Comparison of ENCODE assay signal across 2 cellular contexts in genomic region chr9:100213730-100214477, GRCh38.
TF ChIP-seq lines count a peak whose summit lies in the region.

No MANE protein-coding gene starts in this region.

TF ChIP-seq in IMR-90, 13 proteins besides CTCF, POLR2A, EP300 and RAD21:
- TF ChIP-seq BHLHE40 (IDR thresholded peaks at IDR 0.05; ENCODE audit: low read depth, low read length) (peak; percentile 6; the same call in 1 of the 2 replicates), MAFK (IDR thresholded peaks at IDR 0.05; ENCODE audit: low read depth, low read length) (no peak), CEBPB (IDR thresholded peaks at IDR 0.05; ENCODE audit: low read depth, low read length) (peak; percentile 36; the same call in 1 of the 2 replicates)

TF ChIP-seq in K562, 482 proteins besides CTCF, POLR2A, EP300 and RAD21 (continued from another document):
- TF ChIP-seq PBX2 (CRISPR knock-in tag; IDR thresholded peaks at IDR 0.05; ENCODE audit: low read depth) (no peak), PBX2 (tag; conservative IDR thresholded peaks at IDR 0.05; ENCODE audit: low read depth) (0 out of 2 replicates have a peak, but pooled peaks have one; percentile 19), HDAC6 (IDR thresholded peaks at IDR 0.05; ENCODE audit: low read depth, low read length) (no peak), ETS2 (tag; IDR thresholded peaks at IDR 0.05; ENCODE audit: borderline replicate concordance, poor library complexity, severe bottlenecking) (no peak), KLF16 (IDR thresholded peaks at IDR 0.05) (0 out of 2 replicates have a peak, but pooled peaks have one; percentile 45), PKNOX1 (IDR thresholded peaks at IDR 0.05) (peak; percentile 43; the same call in 1 of the 2 replicates), TEAD4 (IDR thresholded peaks at IDR 0.05; ENCODE audit: low read length) (peak; percentile 70), TEAD4 (CRISPR knock-in tag; IDR thresholded peaks at IDR 0.05; ENCODE audit: borderline replicate concordance) (no peak), SMARCA4 (IDR thresholded peaks at IDR 0.05) (peak; percentile 59; the same call in 1 of the 2 replicates), ZNF277 (CRISPR knock-in tag; IDR thresholded peaks at IDR 0.05; ENCODE audit: borderline replicate concordance) (no peak), DPF2 (IDR thresholded peaks at IDR 0.05) (peak; percentile 34; the same call in 1 of the 2 replicates), SMAD4 (CRISPR knock-in tag; conservative IDR thresholded peaks at IDR 0.05) (peak; percentile 29; the same call in 1 of the 2 replicates), CHD2 (IDR thresholded peaks at IDR 0.05; ENCODE audit: low read depth, low read length) (no peak), ZNF511 (CRISPR knock-in tag; IDR thresholded peaks at IDR 0.05) (no peak), TAL1 (IDR thresholded peaks at IDR 0.05) (peak; percentile 56), CBFA2T2 (conservative IDR thresholded peaks at IDR 0.05) (peak; percentile 55), THRB (CRISPR knock-in tag; conservative IDR thresholded peaks at IDR 0.05) (no peak), POLR3G (IDR thresholded peaks at IDR 0.05; ENCODE audit: extremely low read depth, insufficient read length, insufficient replicate concordance) (no peak), TCF3 (CRISPR knock-in tag; IDR thresholded peaks at IDR 0.05) (0 out of 2 replicates have a peak, but pooled peaks have one; percentile 7), NCOR1 (IDR thresholded peaks at IDR 0.05) (peak; percentile 50; the same call in 1 of the 2 replicates), CBFA2T3 (IDR thresholded peaks at IDR 0.05) (peak; percentile 76), RAD51 (IDR thresholded peaks at IDR 0.05; ENCODE audit: borderline replicate concordance, low read depth) (no peak), PHB2 (IDR thresholded peaks at IDR 0.05; ENCODE audit: low read depth) (no peak), MYC (IDR thresholded peaks at IDR 0.05; ENCODE audit: low read depth, low read length) (0 out of 2 replicates have a peak, but pooled peaks have one; percentile 12), MYC (CRISPR knock-in tag; IDR thresholded peaks at IDR 0.05; ENCODE audit: borderline replicate concordance, low read depth) (no peak), FOXM1 (IDR thresholded peaks at IDR 0.05; ENCODE audit: low read depth) (no peak), FOXM1 (CRISPR knock-in tag; IDR thresholded peaks at IDR 0.05; ENCODE audit: low read depth) (no peak), ARID1B (IDR thresholded peaks at IDR 0.05) (peak; percentile 60), CHD4 (IDR thresholded peaks at IDR 0.05; ENCODE audit: insufficient read depth, insufficient replicate concordance, low read depth, low read length, poor library complexity, severe bottlenecking) (no peak), RNF2 (IDR thresholded peaks at IDR 0.05) (no peak), ZNF766 (CRISPR knock-in tag; conservative IDR thresholded peaks at IDR 0.05) (no peak), ZNF274 (IDR thresholded peaks at IDR 0.05; ENCODE audit: borderline replicate concordance, low read depth, low read length) (no peak)
